In genomic region chr7:151614019-151614418, GRCh38 we compare ENCODE assay signal across 26 cellular contexts.
"Had no signal": no experiment of that assay in that cellular context is flagged by ENCODE, and none has a peak within 500 bp of the region (broad histone marks: within the 10 kb centered on the region; RNA-seq: fewer than 3 reads in every experiment).

No MANE protein-coding gene starts in this region.

- H3K4me3 ChIP-seq: colonic mucosa, esophagus squamous epithelium, gastrocnemius medialis, heart right ventricle, left lung, lower lobe of right lung, mucosa of descending colon had no signal

- H3K9me3 ChIP-seq: colonic mucosa, esophagus squamous epithelium, gastrocnemius medialis, heart right ventricle, left lung, lower lobe of right lung, mucosa of descending colon had no signal

- H3K27ac ChIP-seq: colonic mucosa, epithelial cell of prostate, esophagus squamous epithelium, gastrocnemius medialis, heart right ventricle, left lung, lower lobe of right lung had no signal

- ATAC-seq: effector memory CD8-positive, alpha-beta T cell; esophagus mucosa; gastrocnemius medialis; left colon; left lung; lower lobe of right lung; mucosa of descending colon had no signal

- FAIRE-seq: endometrium, kidney had no signal

- H3K27me3 ChIP-seq: colonic mucosa, esophagus squamous epithelium, gastrocnemius medialis, heart right ventricle, left lung had no signal

- H3K4me1 ChIP-seq: colonic mucosa, gastrocnemius medialis, lower lobe of right lung had no signal

- H3K36me3 ChIP-seq: colonic mucosa, gastrocnemius medialis, left lung had no signal

- DNase-seq: cerebellar nuclear complex; colonic mucosa; cortex of kidney; effector CD8-positive, alpha-beta T cell; effector memory CD8-positive, alpha-beta T cell; endodermal cell; erythroblast; esophagus squamous epithelium; foreskin fibroblast; foreskin melanocyte; gastrocnemius medialis; glutamatergic neuron; heart right ventricle; hippocampal formation; immature natural killer cell; islet precursor cell; kidney; kidney glomerular epithelial cell; left colon; lower lobe of right lung; mesenchymal stem cell; mucosa of descending colon had no signal
